Comparison of ENCODE assay signal across 11 cellular contexts in genomic region chr13:27168870-27169525, GRCh38. TPM values are rescaled to one million over a fixed set of nuclear protein-coding genes. Genes with fewer than 3 reads are reported as not detected.
DNase-seq lines count a peak whose midpoint lies in the region; ATAC-seq and TF ChIP-seq lines count a peak whose summit lies in the region.
"Had no signal": no experiment of that assay in that cellular context is flagged by ENCODE, and none has a peak within 500 bp of the region (broad histone marks: within the 10 kb centered on the region; RNA-seq: fewer than 3 reads in every experiment).

No MANE protein-coding gene starts in this region.

- H3K79me2 ChIP-seq in osteoblast (ENCODE audit: insufficient read depth, low read length): peaks cover 69% of the 10 kb centered on the region

- no peak for DNase-seq in CD8-positive, alpha-beta memory T cell
- DNase-seq in NB4 (ENCODE audit: low read depth) (no peak), osteoblast (ENCODE audit: insufficient read length, low spot score, missing footprints) (peak; percentile 86), KBM-7 (no peak)
- DNase-seq: activated CD4-positive, alpha-beta T cell treated with anti-CD3 and anti-CD28 coated beads, Interleukin-2, amount 10 ng/mL, durations not matched to agents 7 days and 5 days; effector CD8-positive, alpha-beta T cell; stimulated activated CD4-positive, alpha-beta T cell treated with anti-CD3 and anti-CD28 coated beads, Interleukin-2, amount 100 ng/mL, for 48 hours had no signal

- no peak for TF ChIP-seq POLR2A in NB4 (IDR thresholded peaks at IDR 0.05; ENCODE audit: extremely low read depth, insufficient read length)

- TF ChIP-seq CTCF in NB4 (IDR thresholded peaks at IDR 0.05; ENCODE audit: low read depth, low read length): no peak
- no peak for TF ChIP-seq CTCF in osteoblast (IDR thresholded peaks at IDR 0.05; ENCODE audit: extremely low read depth, low read depth, low read length)

- H3K9me3 Mint-ChIP-seq in CD8-positive, alpha-beta memory T cell: no peaks in the 10 kb centered on the region
- no peaks in the 10 kb centered on the region for H3K9me3 Mint-ChIP-seq in dendritic cell treated with granulocyte-macrophage colony-stimulating factor and Interleukin-4, amounts not matched to agents 40 ng/mL and 50 ng/mL, for 4 days
- H3K9me3 Mint-ChIP-seq: activated CD4-positive, alpha-beta T cell treated with anti-CD3 and anti-CD28 coated beads, Interleukin-2, amount 10 ng/mL, durations not matched to agents 7 days and 5 days had no signal

- no peaks in the 10 kb centered on the region for H3K36me3 ChIP-seq in CD8-positive, alpha-beta memory T cell (ENCODE audit: insufficient read depth, low read length)
- H3K36me3 ChIP-seq in osteoblast (ENCODE audit: insufficient read depth, low read length): no peaks in the 10 kb centered on the region

- H2AFZ ChIP-seq in osteoblast (ENCODE audit: low read length): no peak overlapping the region

- H3K4me2 ChIP-seq in osteoblast (ENCODE audit: insufficient read depth, low read length): peak overlapping the region; percentile 93

- no peaks in the 10 kb centered on the region for H3K27me3 Mint-ChIP-seq in CD8-positive, alpha-beta memory T cell
- no peaks in the 10 kb centered on the region for H3K27me3 Mint-ChIP-seq in dendritic cell treated with granulocyte-macrophage colony-stimulating factor and Interleukin-4, amounts not matched to agents 40 ng/mL and 50 ng/mL, for 4 days
- H3K27me3 Mint-ChIP-seq: activated CD4-positive, alpha-beta T cell treated with anti-CD3 and anti-CD28 coated beads, Interleukin-2, amount 10 ng/mL, durations not matched to agents 7 days and 5 days had no signal

- no peak overlapping the region for H3K27ac ChIP-seq in CD8-positive, alpha-beta memory T cell (ENCODE audit: low read depth, low read length)
- H3K27ac ChIP-seq in osteoblast (ENCODE audit: low read depth, low read length): no peak overlapping the region

- no peak overlapping the region for H3K4me3 ChIP-seq in CD8-positive, alpha-beta memory T cell (ENCODE audit: low read length)
- H3K4me3 ChIP-seq in NB4 (ENCODE audit: low read depth, low read length) (peak overlapping the region; percentile 81), osteoblast (ENCODE audit: insufficient read depth, low read length) (no peak overlapping the region)

- H3K9me3 ChIP-seq in CD8-positive, alpha-beta memory T cell (ENCODE audit: low read length): no peaks in the 10 kb centered on the region
- no peaks in the 10 kb centered on the region for H3K9me3 ChIP-seq in osteoblast (ENCODE audit: low read depth, low read length)

- peaks cover 57 to 75% (median 69%) of the 10 kb centered on the region in 3 donors for H3K4me1 Mint-ChIP-seq in CD8-positive, alpha-beta memory T cell
- H3K4me1 Mint-ChIP-seq in dendritic cell treated with granulocyte-macrophage colony-stimulating factor and Interleukin-4, amounts not matched to agents 40 ng/mL and 50 ng/mL, for 4 days (ENCODE audit: low read depth): peaks cover 49% of the 10 kb centered on the region

- H3K4me3 Mint-ChIP-seq in CD8-positive, alpha-beta memory T cell: peak overlapping the region in 6 of 7 donors; percentile 6 to 98 (median 94)
- H3K4me3 Mint-ChIP-seq in dendritic cell treated with granulocyte-macrophage colony-stimulating factor and Interleukin-4, amounts not matched to agents 40 ng/mL and 50 ng/mL, for 4 days: peak overlapping the region; percentile 2

- ATAC-seq in GM21528 (IDR thresholded peaks at IDR 0.05; ENCODE audit: low FRiP score, unreplicated experiment) (no peak), HG03097 (IDR thresholded peaks at IDR 0.05; ENCODE audit: low FRiP score, unreplicated experiment) (no peak), GM18909 (IDR thresholded peaks at IDR 0.05; ENCODE audit: poor library complexity, unreplicated experiment) (no peak)

- H3K27me3 ChIP-seq in CD8-positive, alpha-beta memory T cell (ENCODE audit: insufficient read depth, low read length, poor library complexity, severe bottlenecking): no peaks in the 10 kb centered on the region
- no peaks in the 10 kb centered on the region for H3K27me3 ChIP-seq in osteoblast (ENCODE audit: insufficient read depth, low read length)

- in situ Hi-C loops in KBM-7 (cut with MboI; ENCODE audit: low pct_unique_long_range_greater_than_20kb, low sequenced_read_pairs): no loop called here

- peaks cover 45% of the 10 kb centered on the region for H3K4me1 ChIP-seq in CD8-positive, alpha-beta memory T cell (ENCODE audit: insufficient read depth, low read length)
- H3K4me1 ChIP-seq in osteoblast (ENCODE audit: insufficient read depth, low read length): peaks cover 29% of the 10 kb centered on the region

- peak overlapping the region in 7 of 8 donors; percentile 1 to 98 (median 37) for H3K27ac Mint-ChIP-seq in CD8-positive, alpha-beta memory T cell
- H3K27ac Mint-ChIP-seq in dendritic cell treated with granulocyte-macrophage colony-stimulating factor and Interleukin-4, amounts not matched to agents 40 ng/mL and 50 ng/mL, for 4 days: peak overlapping the region; percentile 45

- intact Hi-C loops in dendritic cell treated with granulocyte-macrophage colony-stimulating factor and Interleukin-4, amounts not matched to agents 40 ng/mL and 50 ng/mL, for 4 days (cut with micrococcal nuclease): no loop called here

- peaks cover 50% of the 10 kb centered on the region for H4K20me1 ChIP-seq in osteoblast (ENCODE audit: insufficient read depth, low read length)

- CTCF ChIA-PET in CD8-positive, alpha-beta memory T cell (lab: Charles Lee): no interaction called here

- peaks cover 0 to 9% (median 0%) of the 10 kb centered on the region in 3 donors for H3K36me3 Mint-ChIP-seq in CD8-positive, alpha-beta memory T cell
- peaks cover 6% of the 10 kb centered on the region for H3K36me3 Mint-ChIP-seq in dendritic cell treated with granulocyte-macrophage colony-stimulating factor and Interleukin-4, amounts not matched to agents 40 ng/mL and 50 ng/mL, for 4 days (ENCODE audit: low read depth)

- POLR2A ChIA-PET in CD8-positive, alpha-beta memory T cell (lab: Charles Lee): no interaction called here

RNA-seq across cellular contexts. Expression of gene USP12, which starts 2.6 kb away (rescaled TPM):
- 10 to 100 TPM; 72.1 to 73.2 TPM for total RNA-seq in CD8-positive, alpha-beta memory T cell
- polyA plus RNA-seq in CD8-positive, alpha-beta memory T cell: 14.5 TPM
- total RNA-seq in osteoblast: 20.9 and 24.6 TPM in 2 replicates
